Comparison of ENCODE assay signal across 25 cellular contexts in genomic region chr2:223768179-223768578, GRCh38.
"Had no signal": no experiment of that assay in that cellular context is flagged by ENCODE, and none has a peak within 500 bp of the region (broad histone marks: within the 10 kb centered on the region; RNA-seq: fewer than 3 reads in every experiment).

No MANE protein-coding gene starts in this region.

- H3K27ac Mint-ChIP-seq: activated CD4-positive, alpha-beta T cell treated with anti-CD3 and anti-CD28 coated beads, Interleukin-2, amount 10 ng/mL, durations not matched to agents 7 days and 5 days; activated CD8-positive, alpha-beta T cell treated with anti-CD3 and anti-CD28 coated beads for 36 hours; activated naive CD8-positive, alpha-beta T cell; activated T-cell treated with anti-CD3 and anti-CD28 coated beads, Interleukin-2, amount 50 U/mL, for 72 hours; nephron progenitor cell; progenitor cell of endocrine pancreas had no signal

- ATAC-seq: activated CD8-positive, alpha-beta T cell treated with anti-CD3 and anti-CD28 coated beads for 36 hours; activated T-cell treated with anti-CD3 and anti-CD28 coated beads, Interleukin-2, amount 50 U/mL, for 72 hours; body of pancreas; left ventricle myocardium superior; mucosa of descending colon; right lobe of liver; stimulated activated naive CD8-positive, alpha-beta T cell treated with anti-CD3 and anti-CD28 coated beads, Interleukin-15, Interleukin-2, amounts not matched to agents 100 U/mL and 50 U/mL, for 24 hours had no signal

- DNase-seq: activated CD4-positive, alpha-beta T cell treated with anti-CD3 and anti-CD28 coated beads, Interleukin-2, amount 10 ng/mL, durations not matched to agents 7 days and 5 days; activated CD4-positive, CD25-positive, alpha-beta regulatory T cell treated with anti-CD3 and anti-CD28 coated beads, Interleukin-2, amount 50 U/mL, for 72 hours; activated CD8-positive, alpha-beta T cell treated with anti-CD3 and anti-CD28 coated beads for 36 hours; activated effector memory CD4-positive, alpha-beta T cell treated with Interleukin-2 at 50 U/mL for 16 hours; activated naive CD4-positive, alpha-beta T cell treated with Interleukin-2 at 50 U/mL for 16 hours; activated T-cell treated with anti-CD3 and anti-CD28 coated beads for 4 hours; activated T-cell treated with anti-CD3 and anti-CD28 coated beads, Interleukin-2, amount 50 U/mL, for 72 hours; anterior cingulate cortex; body of pancreas; colonic mucosa; effector CD8-positive, alpha-beta T cell; islet precursor cell; left ventricle myocardium superior; mucosa of descending colon; nephron progenitor cell; ovary; right lobe of liver; stimulated activated CD4-positive, alpha-beta T cell treated with anti-CD3 and anti-CD28 coated beads, Interleukin-2, amount 100 ng/mL, for 48 hours; stimulated activated naive CD8-positive, alpha-beta T cell treated with anti-CD3 and anti-CD28 coated beads, Interleukin-15, Interleukin-2, amounts not matched to agents 100 U/mL and 50 U/mL, for 24 hours; T-helper 9 cell; testis; trophoblast cell; WERI-Rb-1 had no signal

- H3K27me3 Mint-ChIP-seq: activated CD4-positive, alpha-beta T cell treated with anti-CD3 and anti-CD28 coated beads, Interleukin-2, amount 10 ng/mL, durations not matched to agents 7 days and 5 days; activated CD8-positive, alpha-beta T cell treated with anti-CD3 and anti-CD28 coated beads for 36 hours; activated naive CD8-positive, alpha-beta T cell; progenitor cell of endocrine pancreas had no signal

- H3K9me3 Mint-ChIP-seq: activated CD4-positive, alpha-beta T cell treated with anti-CD3 and anti-CD28 coated beads, Interleukin-2, amount 10 ng/mL, durations not matched to agents 7 days and 5 days; activated CD8-positive, alpha-beta T cell treated with anti-CD3 and anti-CD28 coated beads for 36 hours; nephron progenitor cell had no signal

- H3K4me3 ChIP-seq: body of pancreas, colonic mucosa, mucosa of descending colon, ovary, right lobe of liver, testis had no signal

- H3K4me3 Mint-ChIP-seq: activated CD4-positive, alpha-beta T cell treated with anti-CD3 and anti-CD28 coated beads, Interleukin-2, amount 10 ng/mL, durations not matched to agents 7 days and 5 days; activated CD8-positive, alpha-beta T cell treated with anti-CD3 and anti-CD28 coated beads for 36 hours; activated naive CD8-positive, alpha-beta T cell; activated T-cell treated with anti-CD3 and anti-CD28 coated beads, Interleukin-2, amount 50 U/mL, for 72 hours; nephron progenitor cell had no signal
